Comparison of ENCODE assay signal across 1 cellular context in the genomic region with DNA sequence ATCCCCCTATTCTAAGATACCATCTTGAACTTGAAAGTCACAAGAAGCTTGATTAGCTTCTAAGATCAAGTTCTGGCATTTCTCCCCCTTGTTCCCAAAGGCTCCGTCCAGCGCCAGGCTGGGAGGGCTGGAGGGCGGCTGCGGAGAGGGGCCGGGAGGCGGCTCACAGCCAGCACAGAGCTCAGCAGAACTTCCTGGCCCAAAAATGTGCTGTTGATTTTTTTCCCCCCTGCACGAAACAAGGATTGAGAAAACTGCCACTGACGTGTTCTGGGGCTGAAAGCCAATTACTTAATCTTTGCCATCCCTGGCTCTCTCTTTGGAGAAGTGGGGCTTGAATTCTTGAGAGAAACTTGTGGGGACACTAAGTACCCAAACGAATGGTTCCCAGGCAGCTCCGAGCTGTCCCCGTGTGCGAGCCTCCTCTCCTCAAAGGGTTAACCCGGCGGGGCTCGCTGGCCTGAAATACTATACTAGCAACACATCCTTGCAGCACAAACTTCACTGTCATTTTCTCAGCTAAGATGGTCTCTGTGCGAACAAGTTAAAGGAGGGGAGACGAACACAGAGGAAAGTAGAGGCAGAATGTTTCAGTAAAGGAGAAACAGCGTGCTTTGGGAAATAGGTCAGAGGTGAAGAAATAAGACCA.
A peak's percentile ranks its signal among the peaks of the same experiment; 100 is the strongest.
TF ChIP-seq lines count a peak whose summit lies in the region.

No MANE protein-coding gene starts in this region.

TF ChIP-seq in HepG2, 621 proteins besides CTCF, POLR2A, EP300 and RAD21 (continued from another document and continues in another):
- TF ChIP-seq, protein P1, sequence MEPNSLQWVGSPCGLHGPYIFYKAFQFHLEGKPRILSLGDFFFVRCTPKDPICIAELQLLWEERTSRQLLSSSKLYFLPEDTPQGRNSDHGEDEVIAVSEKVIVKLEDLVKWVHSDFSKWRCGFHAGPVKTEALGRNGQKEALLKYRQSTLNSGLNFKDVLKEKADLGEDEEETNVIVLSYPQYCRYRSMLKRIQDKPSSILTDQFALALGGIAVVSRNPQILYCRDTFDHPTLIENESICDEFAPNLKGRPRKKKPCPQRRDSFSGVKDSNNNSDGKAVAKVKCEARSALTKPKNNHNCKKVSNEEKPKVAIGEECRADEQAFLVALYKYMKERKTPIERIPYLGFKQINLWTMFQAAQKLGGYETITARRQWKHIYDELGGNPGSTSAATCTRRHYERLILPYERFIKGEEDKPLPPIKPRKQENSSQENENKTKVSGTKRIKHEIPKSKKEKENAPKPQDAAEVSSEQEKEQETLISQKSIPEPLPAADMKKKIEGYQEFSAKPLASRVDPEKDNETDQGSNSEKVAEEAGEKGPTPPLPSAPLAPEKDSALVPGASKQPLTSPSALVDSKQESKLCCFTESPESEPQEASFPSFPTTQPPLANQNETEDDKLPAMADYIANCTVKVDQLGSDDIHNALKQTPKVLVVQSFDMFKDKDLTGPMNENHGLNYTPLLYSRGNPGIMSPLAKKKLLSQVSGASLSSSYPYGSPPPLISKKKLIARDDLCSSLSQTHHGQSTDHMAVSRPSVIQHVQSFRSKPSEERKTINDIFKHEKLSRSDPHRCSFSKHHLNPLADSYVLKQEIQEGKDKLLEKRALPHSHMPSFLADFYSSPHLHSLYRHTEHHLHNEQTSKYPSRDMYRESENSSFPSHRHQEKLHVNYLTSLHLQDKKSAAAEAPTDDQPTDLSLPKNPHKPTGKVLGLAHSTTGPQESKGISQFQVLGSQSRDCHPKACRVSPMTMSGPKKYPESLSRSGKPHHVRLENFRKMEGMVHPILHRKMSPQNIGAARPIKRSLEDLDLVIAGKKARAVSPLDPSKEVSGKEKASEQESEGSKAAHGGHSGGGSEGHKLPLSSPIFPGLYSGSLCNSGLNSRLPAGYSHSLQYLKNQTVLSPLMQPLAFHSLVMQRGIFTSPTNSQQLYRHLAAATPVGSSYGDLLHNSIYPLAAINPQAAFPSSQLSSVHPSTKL (CRISPR knock-in tag; IDR thresholded peaks at IDR 0.05): 0 out of 2 replicates have a peak, but pooled peaks have one; percentile 5
- TF ChIP-seq BRD4 (CRISPR knock-in tag; IDR thresholded peaks at IDR 0.05) (no peak), MATR3 (CRISPR knock-in tag; IDR thresholded peaks at IDR 0.05) (no peak), PRPF4 (IDR thresholded peaks at IDR 0.05; ENCODE audit: low read depth, low read length, poor library complexity, severe bottlenecking) (no peak), SKI (IDR thresholded peaks at IDR 0.05; ENCODE audit: partially characterized antibody) (no peak), ZNF12 (CRISPR knock-in tag; IDR thresholded peaks at IDR 0.05) (no peak), ZBTB34 (CRISPR knock-in tag; IDR thresholded peaks at IDR 0.05) (peak; percentile 54; the same call in 1 of the 2 replicates), SYNCRIP (IDR thresholded peaks at IDR 0.05; ENCODE audit: insufficient read depth, low read depth, low read length) (no peak), KLF11 (CRISPR knock-in tag; IDR thresholded peaks at IDR 0.05) (no peak), RNF2 (conservative IDR thresholded peaks at IDR 0.05; ENCODE audit: low read depth) (no peak), ASH2L (IDR thresholded peaks at IDR 0.05; ENCODE audit: insufficient read length, low read depth, low read length) (peak; percentile 31), POLR2AphosphoS5 (IDR thresholded peaks at IDR 0.05; ENCODE audit: low read depth, low read length) (no peak), MYC (CRISPR knock-in tag; IDR thresholded peaks at IDR 0.05; ENCODE audit: borderline replicate concordance) (0 out of 2 replicates have a peak, but pooled peaks have one; percentile 44), NR2F6 (IDR thresholded peaks at IDR 0.05) (peak; percentile 24; the same call in 1 of the 2 replicates), NR2F6 (CRISPR knock-in tag; IDR thresholded peaks at IDR 0.05) (no peak), ZFP91 (CRISPR knock-in tag; IDR thresholded peaks at IDR 0.05; ENCODE audit: borderline replicate concordance) (peak; percentile 52; the same call in 1 of the 2 replicates), ZNF10 (CRISPR knock-in tag; IDR thresholded peaks at IDR 0.05; ENCODE audit: borderline replicate concordance, low read depth) (no peak), BHLHE40 (IDR thresholded peaks at IDR 0.05; ENCODE audit: low read length) (no peak), ZNF546 (CRISPR knock-in tag; conservative IDR thresholded peaks at IDR 0.05) (no peak), ZNF564 (CRISPR knock-in tag; IDR thresholded peaks at IDR 0.05) (no peak), GATAD2A (CRISPR knock-in tag; IDR thresholded peaks at IDR 0.05) (peak; percentile 48; the same call in 1 of the 2 replicates), CEBPZ (IDR thresholded peaks at IDR 0.05; ENCODE audit: low read length) (no peak)
- TF ChIP-seq, protein P2, sequence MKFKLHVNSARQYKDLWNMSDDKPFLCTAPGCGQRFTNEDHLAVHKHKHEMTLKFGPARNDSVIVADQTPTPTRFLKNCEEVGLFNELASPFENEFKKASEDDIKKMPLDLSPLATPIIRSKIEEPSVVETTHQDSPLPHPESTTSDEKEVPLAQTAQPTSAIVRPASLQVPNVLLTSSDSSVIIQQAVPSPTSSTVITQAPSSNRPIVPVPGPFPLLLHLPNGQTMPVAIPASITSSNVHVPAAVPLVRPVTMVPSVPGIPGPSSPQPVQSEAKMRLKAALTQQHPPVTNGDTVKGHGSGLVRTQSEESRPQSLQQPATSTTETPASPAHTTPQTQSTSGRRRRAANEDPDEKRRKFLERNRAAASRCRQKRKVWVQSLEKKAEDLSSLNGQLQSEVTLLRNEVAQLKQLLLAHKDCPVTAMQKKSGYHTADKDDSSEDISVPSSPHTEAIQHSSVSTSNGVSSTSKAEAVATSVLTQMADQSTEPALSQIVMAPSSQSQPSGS (CRISPR knock-in tag; IDR thresholded peaks at IDR 0.05): 0 out of 2 replicates have a peak, but pooled peaks have one; percentile 10
- TF ChIP-seq, protein P3, sequence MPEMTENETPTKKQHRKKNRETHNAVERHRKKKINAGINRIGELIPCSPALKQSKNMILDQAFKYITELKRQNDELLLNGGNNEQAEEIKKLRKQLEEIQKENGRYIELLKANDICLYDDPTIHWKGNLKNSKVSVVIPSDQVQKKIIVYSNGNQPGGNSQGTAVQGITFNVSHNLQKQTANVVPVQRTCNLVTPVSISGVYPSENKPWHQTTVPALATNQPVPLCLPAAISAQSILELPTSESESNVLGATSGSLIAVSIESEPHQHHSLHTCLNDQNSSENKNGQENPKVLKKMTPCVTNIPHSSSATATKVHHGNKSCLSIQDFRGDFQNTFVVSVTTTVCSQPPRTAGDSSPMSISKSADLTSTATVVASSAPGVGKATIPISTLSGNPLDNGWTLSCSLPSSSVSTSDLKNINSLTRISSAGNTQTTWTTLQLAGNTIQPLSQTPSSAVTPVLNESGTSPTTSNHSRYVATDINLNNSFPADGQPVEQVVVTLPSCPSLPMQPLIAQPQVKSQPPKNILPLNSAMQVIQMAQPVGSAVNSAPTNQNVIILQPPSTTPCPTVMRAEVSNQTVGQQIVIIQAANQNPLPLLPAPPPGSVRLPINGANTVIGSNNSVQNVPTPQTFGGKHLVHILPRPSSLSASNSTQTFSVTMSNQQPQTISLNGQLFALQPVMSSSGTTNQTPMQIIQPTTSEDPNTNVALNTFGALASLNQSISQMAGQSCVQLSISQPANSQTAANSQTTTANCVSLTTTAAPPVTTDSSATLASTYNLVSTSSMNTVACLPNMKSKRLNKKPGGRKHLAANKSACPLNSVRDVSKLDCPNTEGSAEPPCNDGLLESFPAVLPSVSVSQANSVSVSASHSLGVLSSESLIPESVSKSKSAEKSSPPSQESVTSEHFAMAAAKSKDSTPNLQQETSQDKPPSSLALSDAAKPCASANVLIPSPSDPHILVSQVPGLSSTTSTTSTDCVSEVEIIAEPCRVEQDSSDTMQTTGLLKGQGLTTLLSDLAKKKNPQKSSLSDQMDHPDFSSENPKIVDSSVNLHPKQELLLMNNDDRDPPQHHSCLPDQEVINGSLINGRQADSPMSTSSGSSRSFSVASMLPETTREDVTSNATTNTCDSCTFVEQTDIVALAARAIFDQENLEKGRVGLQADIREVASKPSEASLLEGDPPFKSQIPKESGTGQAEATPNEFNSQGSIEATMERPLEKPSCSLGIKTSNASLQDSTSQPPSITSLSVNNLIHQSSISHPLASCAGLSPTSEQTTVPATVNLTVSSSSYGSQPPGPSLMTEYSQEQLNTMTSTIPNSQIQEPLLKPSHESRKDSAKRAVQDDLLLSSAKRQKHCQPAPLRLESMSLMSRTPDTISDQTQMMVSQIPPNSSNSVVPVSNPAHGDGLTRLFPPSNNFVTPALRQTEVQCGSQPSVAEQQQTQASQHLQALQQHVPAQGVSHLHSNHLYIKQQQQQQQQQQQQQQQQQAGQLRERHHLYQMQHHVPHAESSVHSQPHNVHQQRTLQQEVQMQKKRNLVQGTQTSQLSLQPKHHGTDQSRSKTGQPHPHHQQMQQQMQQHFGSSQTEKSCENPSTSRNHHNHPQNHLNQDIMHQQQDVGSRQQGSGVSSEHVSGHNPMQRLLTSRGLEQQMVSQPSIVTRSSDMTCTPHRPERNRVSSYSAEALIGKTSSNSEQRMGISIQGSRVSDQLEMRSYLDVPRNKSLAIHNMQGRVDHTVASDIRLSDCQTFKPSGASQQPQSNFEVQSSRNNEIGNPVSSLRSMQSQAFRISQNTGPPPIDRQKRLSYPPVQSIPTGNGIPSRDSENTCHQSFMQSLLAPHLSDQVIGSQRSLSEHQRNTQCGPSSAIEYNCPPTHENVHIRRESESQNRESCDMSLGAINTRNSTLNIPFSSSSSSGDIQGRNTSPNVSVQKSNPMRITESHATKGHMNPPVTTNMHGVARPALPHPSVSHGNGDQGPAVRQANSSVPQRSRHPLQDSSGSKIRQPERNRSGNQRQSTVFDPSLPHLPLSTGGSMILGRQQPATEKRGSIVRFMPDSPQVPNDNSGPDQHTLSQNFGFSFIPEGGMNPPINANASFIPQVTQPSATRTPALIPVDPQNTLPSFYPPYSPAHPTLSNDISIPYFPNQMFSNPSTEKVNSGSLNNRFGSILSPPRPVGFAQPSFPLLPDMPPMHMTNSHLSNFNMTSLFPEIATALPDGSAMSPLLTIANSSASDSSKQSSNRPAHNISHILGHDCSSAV (CRISPR knock-in tag; IDR thresholded peaks at IDR 0.05; ENCODE audit: borderline replicate concordance): no peak
- TF ChIP-seq, protein P4, sequence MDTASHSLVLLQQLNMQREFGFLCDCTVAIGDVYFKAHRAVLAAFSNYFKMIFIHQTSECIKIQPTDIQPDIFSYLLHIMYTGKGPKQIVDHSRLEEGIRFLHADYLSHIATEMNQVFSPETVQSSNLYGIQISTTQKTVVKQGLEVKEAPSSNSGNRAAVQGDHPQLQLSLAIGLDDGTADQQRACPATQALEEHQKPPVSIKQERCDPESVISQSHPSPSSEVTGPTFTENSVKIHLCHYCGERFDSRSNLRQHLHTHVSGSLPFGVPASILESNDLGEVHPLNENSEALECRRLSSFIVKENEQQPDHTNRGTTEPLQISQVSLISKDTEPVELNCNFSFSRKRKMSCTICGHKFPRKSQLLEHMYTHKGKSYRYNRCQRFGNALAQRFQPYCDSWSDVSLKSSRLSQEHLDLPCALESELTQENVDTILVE (CRISPR knock-in tag; IDR thresholded peaks at IDR 0.05): 0 out of 2 replicates have a peak, but pooled peaks have one; percentile 30
- TF ChIP-seq, protein P5, sequence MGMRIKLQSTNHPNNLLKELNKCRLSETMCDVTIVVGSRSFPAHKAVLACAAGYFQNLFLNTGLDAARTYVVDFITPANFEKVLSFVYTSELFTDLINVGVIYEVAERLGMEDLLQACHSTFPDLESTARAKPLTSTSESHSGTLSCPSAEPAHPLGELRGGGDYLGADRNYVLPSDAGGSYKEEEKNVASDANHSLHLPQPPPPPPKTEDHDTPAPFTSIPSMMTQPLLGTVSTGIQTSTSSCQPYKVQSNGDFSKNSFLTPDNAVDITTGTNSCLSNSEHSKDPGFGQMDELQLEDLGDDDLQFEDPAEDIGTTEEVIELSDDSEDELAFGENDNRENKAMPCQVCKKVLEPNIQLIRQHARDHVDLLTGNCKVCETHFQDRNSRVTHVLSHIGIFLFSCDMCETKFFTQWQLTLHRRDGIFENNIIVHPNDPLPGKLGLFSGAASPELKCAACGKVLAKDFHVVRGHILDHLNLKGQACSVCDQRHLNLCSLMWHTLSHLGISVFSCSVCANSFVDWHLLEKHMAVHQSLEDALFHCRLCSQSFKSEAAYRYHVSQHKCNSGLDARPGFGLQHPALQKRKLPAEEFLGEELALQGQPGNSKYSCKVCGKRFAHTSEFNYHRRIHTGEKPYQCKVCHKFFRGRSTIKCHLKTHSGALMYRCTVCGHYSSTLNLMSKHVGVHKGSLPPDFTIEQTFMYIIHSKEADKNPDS (CRISPR knock-in tag; IDR thresholded peaks at IDR 0.05): no peak
